Comparison of ENCODE assay signal across 1 cellular context in genomic region chr2:21181957-21182356, GRCh38.
TF ChIP-seq lines count a peak whose summit lies in the region.

No MANE protein-coding gene starts in this region.

TF ChIP-seq in GM23338, 12 proteins besides CTCF, POLR2A, EP300 and RAD21:
- TF ChIP-seq ZNF462 (CRISPR knock-in tag; IDR thresholded peaks at IDR 0.05) (0 out of 2 replicates have a peak, but pooled peaks have one; percentile 47), POLR2AphosphoS5 (IDR thresholded peaks at IDR 0.05; ENCODE audit: low read depth) (no peak), REST (IDR thresholded peaks at IDR 0.05; ENCODE audit: unreplicated experiment) (no peak), ZNF114 (CRISPR knock-in tag; IDR thresholded peaks at IDR 0.05) (no peak), CREB1 (CRISPR knock-in tag; IDR thresholded peaks at IDR 0.05; ENCODE audit: low read depth) (no peak), NANOG (IDR thresholded peaks at IDR 0.05; ENCODE audit: borderline replicate concordance) (no peak), STAT1 (IDR thresholded peaks at IDR 0.05; ENCODE audit: unreplicated experiment) (no peak), ZNF331 (CRISPR knock-in tag; IDR thresholded peaks at IDR 0.05; ENCODE audit: low read depth) (no peak)
TF ChIP-seq in GM23338: peak in this region for 1.
